24 cellular contexts compared by ENCODE assay signal in the genomic region with DNA sequence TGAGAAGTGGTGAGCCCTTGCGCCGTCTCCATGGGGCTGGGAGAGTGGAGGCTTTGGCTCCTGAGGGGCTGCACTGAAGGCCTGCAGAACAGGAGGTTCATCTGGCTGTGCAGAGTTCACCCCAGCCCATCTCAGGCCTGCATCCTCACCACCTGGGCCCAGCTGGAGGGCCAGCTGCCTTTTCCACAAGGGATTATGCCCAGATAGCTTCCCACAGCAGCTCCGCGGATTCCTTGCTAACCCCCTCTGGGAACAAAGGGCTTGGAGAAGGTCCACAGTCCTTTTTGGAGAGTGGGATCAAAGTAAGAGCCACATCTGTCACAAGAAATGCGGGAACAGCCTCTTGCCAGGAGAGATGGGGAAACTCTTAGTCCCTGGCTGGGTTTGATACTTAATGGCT.
"Had no signal": no experiment of that assay in that cellular context is flagged by ENCODE, and none has a peak within 500 bp of the region (broad histone marks: within the 10 kb centered on the region; RNA-seq: fewer than 3 reads in every experiment).

No MANE protein-coding gene starts in this region.

- H3K4me3 Mint-ChIP-seq: activated CD8-positive, alpha-beta T cell treated with anti-CD3 and anti-CD28 coated beads for 36 hours; activated naive CD8-positive, alpha-beta T cell treated with anti-CD3 and anti-CD28 coated beads, Interleukin-2, amount 50 U/mL, for 24 hours; activated T-cell treated with anti-CD3 and anti-CD28 coated beads, Interleukin-2, amount 50 U/mL, for 4 hours; activated T-helper 17 cell treated with anti-CD3 and anti-CD28 coated beads, Interleukin-2, amount 50 U/mL, for 72 hours; nephron; T-helper 17 cell had no signal

- H3K4me1 ChIP-seq: foreskin keratinocyte, right lobe of liver, tibial nerve had no signal

- ATAC-seq: activated CD8-positive, alpha-beta T cell treated with anti-CD3 and anti-CD28 coated beads for 36 hours; activated naive CD8-positive, alpha-beta T cell treated with anti-CD3 and anti-CD28 coated beads, Interleukin-2, amount 50 U/mL, for 24 hours; activated T-cell treated with anti-CD3 and anti-CD28 coated beads, Interleukin-2, amount 50 U/mL, for 4 hours; activated T-helper 17 cell treated with anti-CD3 and anti-CD28 coated beads, Interleukin-2, amount 50 U/mL, for 72 hours; foreskin keratinocyte; left lobe of liver; T-helper 17 cell had no signal

- H3K27ac ChIP-seq: esophagus muscularis mucosa, foreskin keratinocyte, right lobe of liver, tibial nerve had no signal

- H3K27me3 ChIP-seq: esophagus muscularis mucosa, foreskin keratinocyte, right lobe of liver, tibial nerve had no signal

- H3K4me1 Mint-ChIP-seq: activated naive CD8-positive, alpha-beta T cell treated with anti-CD3 and anti-CD28 coated beads, Interleukin-2, amount 50 U/mL, for 24 hours; activated T-helper 17 cell treated with anti-CD3 and anti-CD28 coated beads, Interleukin-2, amount 50 U/mL, for 72 hours; T-helper 17 cell had no signal

- H3K9me3 ChIP-seq: esophagus muscularis mucosa, right lobe of liver, tibial nerve had no signal

- DNase-seq: activated CD4-positive, alpha-beta T cell treated with anti-CD3 and anti-CD28 coated beads for 1 hour; activated CD4-positive, alpha-beta T cell treated with anti-CD3 and anti-CD28 coated beads, Interleukin-2, amount 50 U/mL, for 1 hour; activated CD8-positive, alpha-beta T cell treated with anti-CD3 and anti-CD28 coated beads for 36 hours; activated gamma-delta T cell treated with Interleukin-2 at 50 U/mL for 16 hours; activated naive CD4-positive, alpha-beta T cell treated with anti-CD3 and anti-CD28 coated beads, Interleukin-2, amount 50 U/mL, for 16 hours; activated naive CD8-positive, alpha-beta T cell treated with anti-CD3 and anti-CD28 coated beads, Interleukin-2, amount 50 U/mL, for 24 hours; activated T-cell treated with anti-CD3 and anti-CD28 coated beads, Interleukin-2, amount 50 U/mL, for 4 hours; amygdala; central memory CD4-positive, alpha-beta T cell; dermis blood vessel endothelial cell; effector CD4-positive, alpha-beta T cell; foreskin keratinocyte; kidney glomerular epithelial cell; mesendoderm; right lobe of liver; stimulated activated CD4-positive, alpha-beta T cell treated with anti-CD3 and anti-CD28 coated beads, Interleukin-2, amount 100 ng/mL, for 48 hours; stimulated activated naive CD4-positive, alpha-beta T cell treated with Interleukin-2 at 50 U/mL for 16 hours; T-helper 17 cell had no signal

- H3K27ac Mint-ChIP-seq: activated CD8-positive, alpha-beta T cell treated with anti-CD3 and anti-CD28 coated beads for 36 hours; activated naive CD8-positive, alpha-beta T cell treated with anti-CD3 and anti-CD28 coated beads, Interleukin-2, amount 50 U/mL, for 24 hours; activated T-helper 17 cell treated with anti-CD3 and anti-CD28 coated beads, Interleukin-2, amount 50 U/mL, for 72 hours; nephron; T-helper 17 cell had no signal

- H3K9me3 Mint-ChIP-seq: activated CD8-positive, alpha-beta T cell treated with anti-CD3 and anti-CD28 coated beads for 36 hours; activated naive CD8-positive, alpha-beta T cell treated with anti-CD3 and anti-CD28 coated beads, Interleukin-2, amount 50 U/mL, for 24 hours; activated T-cell treated with anti-CD3 and anti-CD28 coated beads, Interleukin-2, amount 50 U/mL, for 4 hours; activated T-helper 17 cell treated with anti-CD3 and anti-CD28 coated beads, Interleukin-2, amount 50 U/mL, for 72 hours; nephron had no signal

- H3K36me3 ChIP-seq: esophagus muscularis mucosa, right lobe of liver, tibial nerve had no signal

- H3K4me3 ChIP-seq: esophagus muscularis mucosa, lung, right lobe of liver, tibial nerve had no signal

- H3K27me3 Mint-ChIP-seq: activated CD8-positive, alpha-beta T cell treated with anti-CD3 and anti-CD28 coated beads for 36 hours; activated naive CD8-positive, alpha-beta T cell treated with anti-CD3 and anti-CD28 coated beads, Interleukin-2, amount 50 U/mL, for 24 hours; activated T-helper 17 cell treated with anti-CD3 and anti-CD28 coated beads, Interleukin-2, amount 50 U/mL, for 72 hours had no signal
